32 cellular contexts compared by ENCODE assay signal in genomic region chr2:224334083-224334482, GRCh38.
"Had no signal": no experiment of that assay in that cellular context is flagged by ENCODE, and none has a peak within 500 bp of the region (broad histone marks: within the 10 kb centered on the region; RNA-seq: fewer than 3 reads in every experiment).

No MANE protein-coding gene starts in this region.

- H3K4me3 ChIP-seq: esophagus muscularis mucosa, gastroesophageal sphincter had no signal

- H3K9me3 ChIP-seq: esophagus muscularis mucosa, gastroesophageal sphincter had no signal

- FAIRE-seq: astrocyte, colon had no signal

- H3K27ac ChIP-seq: brain microvascular endothelial cell, esophagus muscularis mucosa, foreskin keratinocyte, gastroesophageal sphincter had no signal

- H3K4me1 ChIP-seq: esophagus muscularis mucosa, foreskin keratinocyte, gastroesophageal sphincter had no signal

- H3K27me3 ChIP-seq: brain microvascular endothelial cell, esophagus muscularis mucosa, foreskin keratinocyte, gastroesophageal sphincter had no signal

- H3K36me3 ChIP-seq: brain microvascular endothelial cell, esophagus muscularis mucosa, gastroesophageal sphincter had no signal

- ATAC-seq: activated naive CD4-positive, alpha-beta T cell treated with anti-CD3 and anti-CD28 coated beads, Interleukin-2, amount 50 U/mL, for 72 hours; activated T-cell treated with anti-CD3 and anti-CD28 coated beads, Interleukin-2, amount 50 U/mL, for 72 hours; effector memory CD8-positive, alpha-beta T cell; foreskin keratinocyte; gastroesophageal sphincter; T-helper 17 cell; WTC11 had no signal

- DNase-seq: activated CD4-positive, alpha-beta memory T cell treated with anti-CD3 and anti-CD28 coated beads, Interleukin-2, amount 10 ng/mL, durations not matched to agents 7 days and 5 days; activated CD4-positive, alpha-beta T cell treated with anti-CD3 and anti-CD28 coated beads for 1 hour; activated CD4-positive, alpha-beta T cell treated with anti-CD3 and anti-CD28 coated beads for 4 hours; activated CD4-positive, alpha-beta T cell treated with anti-CD3 and anti-CD28 coated beads, Interleukin-2, amount 10 ng/mL, durations not matched to agents 7 days and 5 days; activated CD4-positive, alpha-beta T cell treated with anti-CD3 and anti-CD28 coated beads, Interleukin-2, amount 50 U/mL, for 4 hours; activated CD8-positive, alpha-beta memory T cell treated with anti-CD3 and anti-CD28 coated beads, Interleukin-2, amount 50 U/mL, for 48 hours; activated gamma-delta T cell; activated naive CD4-positive, alpha-beta T cell; activated naive CD4-positive, alpha-beta T cell treated with anti-CD3 and anti-CD28 coated beads, Interleukin-2, amount 10 ng/mL, durations not matched to agents 7 days and 5 days; activated naive CD8-positive, alpha-beta T cell treated with anti-CD3 and anti-CD28 coated beads, Interleukin-2, amount 10 ng/mL, durations not matched to agents 7 days and 5 days; activated T-cell treated with anti-CD3 and anti-CD28 coated beads for 4 hours; activated T-cell treated with anti-CD3 and anti-CD28 coated beads, Interleukin-2, amount 50 U/mL, for 24 hours; activated T-cell treated with anti-CD3 and anti-CD28 coated beads, Interleukin-2, amount 50 U/mL, for 72 hours; amniotic stem cell; anterior cingulate cortex; brain microvascular endothelial cell; caudate nucleus; cortex of kidney; dermis blood vessel endothelial cell; effector CD4-positive, alpha-beta T cell; effector memory CD8-positive, alpha-beta T cell; foreskin keratinocyte; head of caudate nucleus; T-helper 1 cell; T-helper 17 cell; T1000 had no signal
